Comparison of ENCODE assay signal across 35 cellular contexts in the genomic region with DNA sequence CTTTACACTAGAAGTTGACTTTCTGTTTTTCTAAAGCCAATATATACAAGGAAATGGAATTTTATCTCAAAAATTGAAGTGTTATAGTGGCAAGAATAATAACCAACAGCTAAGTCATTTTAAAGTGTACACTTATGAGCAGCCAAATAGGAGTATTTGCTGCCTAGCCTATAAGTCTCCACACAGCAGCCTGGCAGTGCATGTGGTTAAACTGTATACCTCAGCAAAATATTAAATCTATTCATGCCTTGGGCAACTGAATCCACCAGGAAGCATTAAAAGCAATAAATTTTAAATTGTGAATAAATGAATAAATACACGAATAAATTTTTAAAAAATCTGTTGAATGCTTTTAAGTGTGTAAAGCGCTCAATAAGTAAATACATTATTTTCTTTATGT.
"Had no signal": no experiment of that assay in that cellular context is flagged by ENCODE, and none has a peak within 500 bp of the region (broad histone marks: within the 10 kb centered on the region; RNA-seq: fewer than 3 reads in every experiment).

No MANE protein-coding gene starts in this region.

- H3K9me3 ChIP-seq: MG63 had no signal

- H3K27me3 ChIP-seq: MG63 had no signal

- H3K36me3 ChIP-seq: MG63 had no signal

- H3K4me3 ChIP-seq: MG63 had no signal

- DNase-seq: Karpas-422, Kasumi-1, MG63, MM.1S, MV-4-11, NCI-H1048, NCI-H1092, NCI-H1092 treated with DMSO at 0.1 percent for 48 hours, NCI-H1105, NCI-H1105 treated with DMSO at 0.1 percent for 48 hours, NCI-H1417, NCI-H1417 treated with DMSO at 0.1 percent for 48 hours, NCI-H1436, NCI-H1436 treated with DMSO at 0.1 percent for 48 hours, NCI-H146, NCI-H1694, NCI-H1694 treated with DMSO at 0.1 percent for 48 hours, NCI-H187, NCI-H187 treated with DMSO at 0.1 percent for 48 hours, NCI-H1930, NCI-H2029, NCI-H2029 treated with DMSO at 0.1 percent for 48 hours, NCI-H2081, NCI-H2081 treated with DMSO at 0.1 percent for 48 hours, NCI-H2107, NCI-H2171, NCI-H2171 treated with DMSO at 0.1 percent for 48 hours, NCI-H2227 treated with DMSO at 0.1 percent for 48 hours, NCI-H226, NCI-H345, NCI-H446, NCI-H446 treated with DMSO at 0.1 percent for 48 hours, NCI-H510A, NCI-H510A treated with DMSO at 0.1 percent for 48 hours, NCI-H524 had no signal
